8 cellular contexts compared by ENCODE assay signal in genomic region chr1:155563377-155564066, GRCh38. TPM values are rescaled to one million over a fixed set of nuclear protein-coding genes. Genes with fewer than 3 reads are reported as not detected.
A peak's percentile ranks its signal among the peaks of the same experiment; 100 is the strongest.
DNase-seq lines count a peak whose midpoint lies in the region; ATAC-seq, FAIRE-seq and TF ChIP-seq lines count a peak whose summit lies in the region.
"Not testable (repeated sequence)": the region's sequence is repeated elsewhere in the genome, so short reads cannot be mapped to it uniquely, and the experiment has no call there.

No MANE protein-coding gene starts in this region.

- H3K4me1 ChIP-seq in Loucy (ENCODE audit: insufficient read depth, low read length, poor library complexity, severe bottlenecking) (peaks cover 21% of the 10 kb centered on the region), Peyer's patch (peaks cover 0 to 37% (median 8%) of the 10 kb centered on the region in 4 donors), upper lobe of right lung (peaks cover 31% of the 10 kb centered on the region)
- not testable (repeated sequence) for H3K4me1 ChIP-seq in kidney (ENCODE audit: control insufficient read depth in 1 of 2, insufficient read depth in 1 of 2, low read depth in 1 of 2, low read length in 2 of 2); ovary (ENCODE audit: insufficient read depth)

- H3K9ac ChIP-seq in Loucy (ENCODE audit: low read depth, low read length, poor library complexity, severe bottlenecking) (peak overlapping the region; percentile 98), kidney (ENCODE audit: low read length in 2 of 2) (peak overlapping the region; percentile 76 to 85)

- H2AFZ ChIP-seq in Loucy (ENCODE audit: low read length): peak overlapping the region; percentile 96; the same call in 1 of the 2 replicates

- peak overlapping the region; percentile 97 for H3K27ac Mint-ChIP-seq in activated naive CD4-positive, alpha-beta T cell treated with anti-CD3 and anti-CD28 coated beads, Interleukin-2, amount 10 ng/mL, durations not matched to agents 7 days and 5 days
- H3K27ac Mint-ChIP-seq in endothelial cell (ENCODE audit: unreplicated experiment): peak overlapping the region; percentile 98

- peaks cover 76% of the 10 kb centered on the region for H3K79me2 ChIP-seq in Loucy (ENCODE audit: insufficient read depth, low read length)

- 0 to 1% (median 0%) methylated on average over 21 of the region's 21 CpGs for WGBS in ovary, 3 donors

- H3K36me3 ChIP-seq in Loucy (ENCODE audit: insufficient read depth, low read length); Peyer's patch; kidney (ENCODE audit: control insufficient read depth in 1 of 2, insufficient read depth in 2 of 2, low read length in 2 of 2); ovary; upper lobe of right lung: not testable (repeated sequence)

- peak overlapping the region; percentile 73 for H3K4me2 ChIP-seq in Loucy (ENCODE audit: low read depth, low read length, poor library complexity, severe bottlenecking)

- not testable (repeated sequence) for H3K9me3 ChIP-seq in Loucy (ENCODE audit: insufficient read depth, low read depth, low read length); Peyer's patch; kidney (ENCODE audit: control insufficient read depth in 1 of 2, low read length in 2 of 2); ovary; upper lobe of right lung

- not testable (repeated sequence) for H3K9me3 Mint-ChIP-seq in activated naive CD4-positive, alpha-beta T cell treated with anti-CD3 and anti-CD28 coated beads, Interleukin-2, amount 10 ng/mL, durations not matched to agents 7 days and 5 days; endothelial cell (ENCODE audit: unreplicated experiment)

- DNase-seq in GM12864 (ENCODE audit: low read depth); Peyer's patch; activated naive CD4-positive, alpha-beta T cell treated with anti-CD3 and anti-CD28 coated beads, Interleukin-2, amount 10 ng/mL, durations not matched to agents 7 days and 5 days; endothelial cell (ENCODE audit: low spot score); kidney; ovary; upper lobe of right lung: not testable (repeated sequence)

- H3F3A ChIP-seq in Loucy (ENCODE audit: low read depth): not testable (repeated sequence)

- peak overlapping the region; percentile 96 for H3K4me3 ChIP-seq in GM12864 (ENCODE audit: low read depth, low read length)
- peak overlapping the region; percentile 76 for H3K4me3 ChIP-seq in Loucy (ENCODE audit: low read length, poor library complexity, severe bottlenecking)
- H3K4me3 ChIP-seq in Peyer's patch: peak overlapping the region; percentile 86 to 90 (median 88)
- H3K4me3 ChIP-seq in kidney (ENCODE audit: low read length in 2 of 2): peak overlapping the region; percentile 85 to 90
- peak overlapping the region; percentile 77 for H3K4me3 ChIP-seq in ovary
- peak overlapping the region; percentile 86 for H3K4me3 ChIP-seq in upper lobe of right lung

- peak overlapping the region; percentile 97 for H3K4me3 Mint-ChIP-seq in activated naive CD4-positive, alpha-beta T cell treated with anti-CD3 and anti-CD28 coated beads, Interleukin-2, amount 10 ng/mL, durations not matched to agents 7 days and 5 days
- peak overlapping the region; percentile 99 for H3K4me3 Mint-ChIP-seq in endothelial cell (ENCODE audit: unreplicated experiment)

- H3K9me2 ChIP-seq in Loucy (replicated peaks; ENCODE audit: low read depth, low read length): not testable (repeated sequence)

- not testable (repeated sequence) for FAIRE-seq in kidney (lab: Jason Lieb, UNC)

- not testable (repeated sequence) for H3K27me3 Mint-ChIP-seq in activated naive CD4-positive, alpha-beta T cell treated with anti-CD3 and anti-CD28 coated beads, Interleukin-2, amount 10 ng/mL, durations not matched to agents 7 days and 5 days
- peaks cover 13% of the 10 kb centered on the region for H3K27me3 Mint-ChIP-seq in endothelial cell (ENCODE audit: unreplicated experiment)

- not testable (repeated sequence) for TF ChIP-seq EP300 in ovary (IDR thresholded peaks at IDR 0.05)

- not testable (repeated sequence) for TF ChIP-seq CTCF in GM12864 (IDR thresholded peaks at IDR 0.05; ENCODE audit: low read depth, low read length, missing control alignments); Loucy (conservative IDR thresholded peaks at IDR 0.05; ENCODE audit: low read length); Peyer's patch (IDR thresholded peaks at IDR 0.05); endothelial cell (IDR thresholded peaks at IDR 0.05; ENCODE audit: unreplicated experiment); kidney (IDR thresholded peaks at IDR 0.05; ENCODE audit: borderline replicate concordance, extremely low read depth, insufficient read depth); ovary (IDR thresholded peaks at IDR 0.05); upper lobe of right lung (IDR thresholded peaks at IDR 0.05)

- H3K27ac ChIP-seq in Peyer's patch: peak overlapping the region; percentile 95 to 97 (median 96)
- H3K27ac ChIP-seq in kidney (ENCODE audit: low read depth in 2 of 2, low read length in 2 of 2): peak overlapping the region; percentile 100
- H3K27ac ChIP-seq in ovary: peak overlapping the region; percentile 97 to 99
- peak overlapping the region; percentile 98 for H3K27ac ChIP-seq in upper lobe of right lung

- not testable (repeated sequence) for H3K36me3 Mint-ChIP-seq in activated naive CD4-positive, alpha-beta T cell treated with anti-CD3 and anti-CD28 coated beads, Interleukin-2, amount 10 ng/mL, durations not matched to agents 7 days and 5 days
- H3K36me3 Mint-ChIP-seq in endothelial cell (ENCODE audit: low read depth, unreplicated experiment): peaks cover 13% of the 10 kb centered on the region

- intact Hi-C loops in kidney (cut with DNase I); upper lobe of right lung (cut with DNase I): not testable (repeated sequence)
- intact Hi-C loops in ovary (cut with DNase I): loop anchor here in 1 of 4 donors (5.0 kb wide), 1 partner anchor 44 kb away; no protein-coding TSS in a partner anchor

- H3K4me1 Mint-ChIP-seq in activated naive CD4-positive, alpha-beta T cell treated with anti-CD3 and anti-CD28 coated beads, Interleukin-2, amount 10 ng/mL, durations not matched to agents 7 days and 5 days: peaks cover 38% of the 10 kb centered on the region
- H3K4me1 Mint-ChIP-seq in endothelial cell (ENCODE audit: unreplicated experiment): peaks cover 15% of the 10 kb centered on the region

- ATAC-seq in upper lobe of right lung: not testable (repeated sequence)

- CTCF ChIA-PET in activated naive CD4-positive, alpha-beta T cell treated with anti-CD3 and anti-CD28 coated beads, Interleukin-2, amount 10 ng/mL, durations not matched to agents 7 days and 5 days (lab: Charles Lee): not testable (repeated sequence)

- H4K20me1 ChIP-seq in Loucy (ENCODE audit: insufficient read depth, low read length, poor library complexity, severe bottlenecking): peaks cover 39% of the 10 kb centered on the region

- TF ChIP-seq POLR2A in Peyer's patch (IDR thresholded peaks at IDR 0.05); ovary (IDR thresholded peaks at IDR 0.05): not testable (repeated sequence)

- H3K27me3 ChIP-seq in Loucy (ENCODE audit: insufficient read depth, low read length, poor library complexity, severe bottlenecking); Peyer's patch; ovary; upper lobe of right lung: not testable (repeated sequence)

RNA-seq across cellular contexts. Expression of gene ASH1L, which starts 0.9 kb away (rescaled TPM):
- total RNA-seq in Peyer's patch: 100 to 1,000 TPM in 1 of 4 donors, 10 to 100 TPM in 3; 58.3 to 101 (median 73.8) TPM
- total RNA-seq in endothelial cell (ENCODE audit: unreplicated experiment): 28.5 TPM
- 68.5 TPM for total RNA-seq in kidney
- polyA plus RNA-seq in kidney (ENCODE audit: insufficient read depth, low read depth, low replicate concordance): 4.2 TPM
- total RNA-seq in ovary: 10 to 100 TPM; 58.6 to 98.4 (median 77.5) TPM
- polyA plus RNA-seq in ovary: 10 to 100 TPM; 16.2 to 33.9 TPM
- 56.6 TPM for total RNA-seq in upper lobe of right lung

RNA-seq across cellular contexts. Expression of gene MSTO1, which starts 46.5 kb away (rescaled TPM):
- total RNA-seq in Peyer's patch (10 to 100 TPM in 3 of 4 donors, 1 to 10 TPM in 1; 6.8 to 52.0 (median 26.7) TPM), endothelial cell (ENCODE audit: unreplicated experiment) (34.5 TPM), kidney (54.0 TPM), ovary (10 to 100 TPM; 13.8 to 96.2 (median 51.5) TPM), upper lobe of right lung (25.4 TPM)
- polyA plus RNA-seq in kidney (ENCODE audit: insufficient read depth, low read depth, low replicate concordance) (25.3 TPM), ovary (10 to 100 TPM; 26.2 to 38.9 TPM)
